ENCODE assay signal across 27 cellular contexts in the genomic region with DNA sequence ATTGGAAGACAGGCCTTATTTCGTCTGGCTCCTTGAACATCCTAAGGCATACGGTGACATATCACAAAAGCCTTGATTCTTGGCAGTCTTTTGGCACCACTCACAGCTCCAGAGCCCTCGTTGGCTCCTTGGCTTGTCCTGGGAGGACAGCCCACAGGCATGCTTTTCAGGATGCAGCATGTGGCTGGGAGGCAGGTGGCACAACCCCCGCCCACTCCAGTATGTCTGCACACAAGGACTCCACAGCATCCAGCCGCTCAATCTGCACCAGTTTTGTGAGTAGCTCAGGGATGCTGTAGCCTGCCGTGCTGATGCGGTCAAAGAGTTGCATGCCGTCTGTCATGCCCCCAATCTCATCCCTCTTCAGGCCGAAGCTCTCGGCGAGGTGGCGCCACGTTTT.
"Had no signal": no experiment of that assay in that cellular context is flagged by ENCODE, and none has a peak within 500 bp of the region (broad histone marks: within the 10 kb centered on the region; RNA-seq: fewer than 3 reads in every experiment).

No MANE protein-coding gene starts in this region.

- H3K4me3 Mint-ChIP-seq: natural killer cell treated with Interleukin-12 subunit alpha and Interleukin-12 subunit beta and Interleukin-15 and Interleukin-18, amount 100 ng/mL, for 72 hours; nephron progenitor cell; neural crest cell; stimulated activated effector memory CD8-positive, alpha-beta T cell treated with anti-CD3 and anti-CD28 coated beads, Interleukin-12 subunit alpha, Interleukin-12 subunit beta, amount 100 ng/mL, for 72 hours; stimulated activated naive B cell treated with anti-CD40 and anti-IgM and Interleukin-4, amounts not matched to agents 10 μg/mL and 1 μg/mL and 100 μg/mL, for 72 hours; stimulated activated naive CD8-positive, alpha-beta T cell treated with anti-CD3 and anti-CD28 coated beads, Interleukin-15, Interleukin-2, amounts not matched to agents 100 ng/mL and 50 ng/mL, for 24 hours had no signal

- H3K4me1 Mint-ChIP-seq: nephron progenitor cell; neural crest cell; stimulated activated effector memory CD8-positive, alpha-beta T cell treated with anti-CD3 and anti-CD28 coated beads, Interleukin-12 subunit alpha, Interleukin-12 subunit beta, amount 100 ng/mL, for 72 hours; stimulated activated naive B cell treated with anti-CD40 and anti-IgM and Interleukin-4, amounts not matched to agents 10 μg/mL and 1 μg/mL and 100 μg/mL, for 72 hours had no signal

- H3K27ac ChIP-seq: ovary, parathyroid adenoma, psoas muscle, right lobe of liver, sigmoid colon, stomach, thoracic aorta, thyroid gland, tibial nerve, upper lobe of left lung, vagina had no signal

- DNase-seq: nephron progenitor cell; occipital lobe; ovary; psoas muscle; right cardiac atrium; right lobe of liver; sigmoid colon; small intestine; stimulated activated CD4-positive, alpha-beta T cell treated with anti-CD3 and anti-CD28 coated beads, Interleukin-15, amount 100 ng/mL, for 24 hours; stimulated activated CD4-positive, alpha-beta T cell treated with anti-CD3 and anti-CD28 coated beads, Interleukin-2, amount 100 ng/mL, for 24 hours; stimulated activated CD4-positive, alpha-beta T cell treated with anti-CD3 and anti-CD28 coated beads, Interleukin-2, amount 100 ng/mL, for 48 hours; stimulated activated CD4-positive, alpha-beta T cell treated with anti-CD3 and anti-CD28 coated beads, Interleukin-4, amount 100 ng/mL, for 24 hours; stimulated activated naive B cell treated with anti-CD40 and anti-IgM and Interleukin-4, amounts not matched to agents 10 μg/mL and 1 μg/mL and 100 μg/mL, for 72 hours; stimulated activated naive CD4-positive, alpha-beta T cell treated with Interleukin-2 at 50 U/mL for 16 hours; stomach; thyroid gland; trophoblast cell; upper lobe of left lung had no signal

- ATAC-seq: natural killer cell treated with Interleukin-12 subunit alpha and Interleukin-12 subunit beta and Interleukin-15 and Interleukin-18, amount 100 ng/mL, for 72 hours; psoas muscle; right cardiac atrium; right lobe of liver; stimulated activated effector memory CD8-positive, alpha-beta T cell treated with anti-CD3 and anti-CD28 coated beads, Interleukin-12 subunit alpha, Interleukin-12 subunit beta, amount 100 ng/mL, for 72 hours; stimulated activated naive B cell treated with anti-CD40 and anti-IgM and Interleukin-4, amounts not matched to agents 10 μg/mL and 1 μg/mL and 100 μg/mL, for 72 hours had no signal

- H3K79me2 ChIP-seq: parathyroid adenoma had no signal

- H3K9ac ChIP-seq: parathyroid adenoma had no signal

- H3K9me3 Mint-ChIP-seq: stimulated activated effector memory CD8-positive, alpha-beta T cell treated with anti-CD3 and anti-CD28 coated beads, Interleukin-12 subunit alpha, Interleukin-12 subunit beta, amount 100 ng/mL, for 72 hours had no signal

- H2AFZ ChIP-seq: parathyroid adenoma had no signal

- H3K27me3 Mint-ChIP-seq: progenitor cell of endocrine pancreas; stimulated activated naive B cell treated with anti-CD40 and anti-IgM and Interleukin-4, amounts not matched to agents 10 μg/mL and 1 μg/mL and 100 μg/mL, for 72 hours; stimulated activated naive CD8-positive, alpha-beta T cell treated with anti-CD3 and anti-CD28 coated beads, Interleukin-15, Interleukin-2, amounts not matched to agents 100 ng/mL and 50 ng/mL, for 24 hours had no signal

- H3K4me3 ChIP-seq: ovary, psoas muscle, right lobe of liver, sigmoid colon, stomach, thoracic aorta, thyroid gland, tibial nerve, upper lobe of left lung, vagina had no signal

- H3K27ac Mint-ChIP-seq: natural killer cell treated with Interleukin-12 subunit alpha and Interleukin-12 subunit beta and Interleukin-15 and Interleukin-18, amount 100 ng/mL, for 72 hours; nephron progenitor cell; progenitor cell of endocrine pancreas; stimulated activated effector memory CD8-positive, alpha-beta T cell treated with anti-CD3 and anti-CD28 coated beads, Interleukin-12 subunit alpha, Interleukin-12 subunit beta, amount 100 ng/mL, for 72 hours; stimulated activated naive B cell treated with anti-CD40 and anti-IgM and Interleukin-4, amounts not matched to agents 10 μg/mL and 1 μg/mL and 100 μg/mL, for 72 hours; stimulated activated naive CD8-positive, alpha-beta T cell treated with anti-CD3 and anti-CD28 coated beads, Interleukin-15, Interleukin-2, amounts not matched to agents 100 ng/mL and 50 ng/mL, for 24 hours had no signal

- H3K9me3 ChIP-seq: ovary, right lobe of liver, sigmoid colon, thoracic aorta, thyroid gland, upper lobe of left lung, vagina had no signal

- H3K4me1 ChIP-seq: parathyroid adenoma, psoas muscle, sigmoid colon, stomach, thyroid gland, tibial nerve, upper lobe of left lung, vagina had no signal

- H3K27me3 ChIP-seq: ovary, right lobe of liver, sigmoid colon, stomach, thyroid gland, tibial nerve, upper lobe of left lung, vagina had no signal

- H3K36me3 Mint-ChIP-seq: natural killer cell treated with Interleukin-12 subunit alpha and Interleukin-12 subunit beta and Interleukin-15 and Interleukin-18, amount 100 ng/mL, for 72 hours; stimulated activated effector memory CD8-positive, alpha-beta T cell treated with anti-CD3 and anti-CD28 coated beads, Interleukin-12 subunit alpha, Interleukin-12 subunit beta, amount 100 ng/mL, for 72 hours had no signal

- H3K36me3 ChIP-seq: ovary, right lobe of liver, sigmoid colon, stomach, thoracic aorta, thyroid gland, tibial nerve, upper lobe of left lung, vagina had no signal
